8 cellular contexts compared by ENCODE assay signal in the genomic region with DNA sequence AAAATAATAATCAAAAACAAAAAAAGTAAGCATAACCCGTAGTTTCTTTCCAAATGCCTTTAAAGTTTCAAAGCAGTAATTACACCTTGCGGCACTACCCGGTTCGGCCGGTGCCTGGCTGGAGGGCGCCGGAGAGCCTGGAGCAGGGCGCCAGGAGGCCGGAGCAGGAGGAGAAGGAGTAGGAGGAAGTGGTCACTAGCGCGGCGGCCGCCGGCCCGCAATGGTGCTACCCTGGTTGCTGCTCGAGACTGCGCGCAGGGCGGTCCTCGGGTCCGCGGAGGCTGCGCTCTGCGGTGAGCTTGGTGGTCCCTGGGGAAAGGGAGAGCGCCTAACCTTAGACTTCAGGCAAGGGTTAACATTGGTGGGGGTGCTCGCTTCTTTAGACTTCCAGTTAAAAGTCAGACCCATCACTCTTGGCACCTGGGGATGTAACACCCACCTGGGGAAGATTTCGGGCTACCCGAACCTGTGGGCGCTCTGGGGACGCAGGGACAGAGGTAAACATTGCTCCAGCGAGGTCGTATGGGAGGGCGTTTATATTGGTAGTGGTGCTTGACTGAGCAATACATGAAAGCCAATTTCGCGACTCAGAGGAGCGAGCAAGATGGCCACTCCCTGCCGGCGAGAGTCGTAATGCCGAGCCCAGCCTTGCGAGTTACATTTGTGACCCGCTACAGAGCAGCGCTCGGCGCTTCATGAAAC. TPM values are rescaled to one million over a fixed set of nuclear protein-coding genes. Genes with fewer than 3 reads are reported as not detected.
DNase-seq lines count a peak whose midpoint lies in the region; ATAC-seq lines count a peak whose summit lies in the region.

No MANE protein-coding gene starts in this region.

- intact Hi-C loops in left colon (cut with DNase I, micrococcal nuclease) = no loop called here

- H3K27ac ChIP-seq in cingulate gyrus (ENCODE audit: low read depth, low read length) = peak overlapping the region; percentile 89

- DNase-seq in CD1c-positive myeloid dendritic cell (ENCODE audit: extremely low spot score) (peak; percentile 89), NCI-H524 (lab: John Stamatoyannopoulos, UW) (peak; percentile 53 to 69), left colon (peak; percentile 78 to 87)
- peak; percentile 78 for DNase-seq in activated CD4-positive, alpha-beta T cell treated with anti-CD3 and anti-CD28 coated beads for 48 hours
- peak; percentile 65 for DNase-seq in stimulated activated CD4-positive, alpha-beta T cell treated with anti-CD3 and anti-CD28 coated beads, Interleukin-1b, Interleukin-23, amount 100 ng/mL, for 48 hours

- ATAC-seq in GM19324 (IDR thresholded peaks at IDR 0.05; ENCODE audit: low FRiP score, unreplicated experiment) = peak; percentile 97
- ATAC-seq in HG03457 (IDR thresholded peaks at IDR 0.05; ENCODE audit: unreplicated experiment) = peak; percentile 98
- peak; percentile 95 for ATAC-seq in left colon

RNA-seq across cellular contexts. Expression of a gene that starts 5.8 kb away (rescaled TPM):
- 10 to 100 TPM; 12.2 to 13.5 TPM for total RNA-seq in left colon

RNA-seq across cellular contexts. Expression of a gene that starts 47.5 kb away (rescaled TPM):
- total RNA-seq in left colon = 10 to 100 TPM; 40.9 to 50.0 TPM

Comparison
In these comparisons a context has a peak if more than half of its experiments do, and no peak if none do; other contexts are left out.
1. Peak in every context shown above with its lines: DNase-seq, ATAC-seq and H3K27ac ChIP-seq.